8 cellular contexts compared by ENCODE assay signal in genomic region chr14:92783813-92784431, GRCh38. TPM values are rescaled to one million over a fixed set of nuclear protein-coding genes. Genes with fewer than 3 reads are reported as not detected.
DNase-seq lines count a peak whose midpoint lies in the region; ATAC-seq and TF ChIP-seq lines count a peak whose summit lies in the region.

No MANE protein-coding gene starts in this region.

- no peak overlapping the region for H3K4me3 Mint-ChIP-seq in naive B cell

- H3K27ac ChIP-seq in SU-DHL-6 (ENCODE audit: low read depth, low read length): no peak overlapping the region

- H2AFZ ChIP-seq in SU-DHL-6 (ENCODE audit: low read depth, low read length, severe bottlenecking): no peak overlapping the region

- no peaks in the 10 kb centered on the region for H4K20me1 ChIP-seq in SU-DHL-6 (ENCODE audit: low read depth, low read length)

- 0 out of 2 replicates have a peak, but pooled peaks cover 3% of the 10 kb centered on the region for H3K9me3 ChIP-seq in SU-DHL-6 (ENCODE audit: insufficient read depth, low read length)

- no peaks in the 10 kb centered on the region for H3K27me3 ChIP-seq in SU-DHL-6 (ENCODE audit: low read length)

- H3K4me2 ChIP-seq in SU-DHL-6 (ENCODE audit: low read depth, low read length, poor library complexity, severe bottlenecking): no peak overlapping the region

- H3K27ac Mint-ChIP-seq in naive B cell: peak overlapping the region in 4 of 6 donors; percentile 51 to 81 (median 62)

- no peaks in the 10 kb centered on the region for H3K9me2 ChIP-seq in SU-DHL-6 (replicated peaks; ENCODE audit: insufficient read depth, low read length)

- H3K9me3 Mint-ChIP-seq in naive B cell: peaks cover 0 to 5% (median 3%) of the 10 kb centered on the region in 7 donors

- H3K4me1 Mint-ChIP-seq in naive B cell: peaks cover 5 to 14% (median 6%) of the 10 kb centered on the region in 3 donors

- no peaks in the 10 kb centered on the region for H3K27me3 Mint-ChIP-seq in naive B cell

- no peaks in the 10 kb centered on the region for H3K36me3 Mint-ChIP-seq in naive B cell

- ATAC-seq in GM21737 (IDR thresholded peaks at IDR 0.05; ENCODE audit: unreplicated experiment): peak; percentile 54
- ATAC-seq in naive B cell (ENCODE audit: low read depth in 2 of 2): peak; percentile 86 to 91
- ATAC-seq in GM19023 (IDR thresholded peaks at IDR 0.05; ENCODE audit: unreplicated experiment): no peak

- DNase-seq in DMS53 treated with DMSO at 0.1 percent for 48 hours (lab: John Stamatoyannopoulos, UW; ENCODE audit: unreplicated experiment) (peak; percentile 54), NCI-H146 (lab: John Stamatoyannopoulos, UW) (peak; percentile 42), epithelial cell of esophagus (ENCODE audit: low read depth) (peak; percentile 66), naive B cell (peak; percentile 54)
- no peak for DNase-seq in stimulated activated CD4-positive, alpha-beta T cell treated with anti-CD3 and anti-CD28 coated beads, Interleukin-2, amount 100 ng/mL, for 24 hours

- no peak overlapping the region for H3K4me3 ChIP-seq in SU-DHL-6 (ENCODE audit: insufficient read depth, low read length, poor library complexity, severe bottlenecking)
- H3K4me3 ChIP-seq in epithelial cell of esophagus (ENCODE audit: low read length): no peak overlapping the region

- peak; percentile 25 for TF ChIP-seq CTCF in SU-DHL-6 (IDR thresholded peaks at IDR 0.05; ENCODE audit: insufficient read depth, low read length, poor library complexity, severe bottlenecking)
- TF ChIP-seq CTCF in epithelial cell of esophagus (IDR thresholded peaks at IDR 0.05; ENCODE audit: insufficient read depth, low read depth, low read length, missing control alignments): peak; percentile 54

- H3K36me3 ChIP-seq in SU-DHL-6 (ENCODE audit: low read length): no peaks in the 10 kb centered on the region

- H3F3A ChIP-seq in SU-DHL-6 (ENCODE audit: insufficient read depth): no peaks in the 10 kb centered on the region

- no peaks in the 10 kb centered on the region for H3K79me2 ChIP-seq in SU-DHL-6 (ENCODE audit: insufficient read depth, low read length)

- no peak overlapping the region for H3K9ac ChIP-seq in SU-DHL-6 (ENCODE audit: low read length)

RNA-seq across cellular contexts. Expression of gene GOLGA5, which starts 10.2 kb away (rescaled TPM):
- 10 to 100 TPM; 16.0 to 27.5 (median 21.2) TPM for polyA plus RNA-seq in naive B cell (ENCODE audit: low read depth in 6 of 6)

RNA-seq across cellular contexts. Expression of gene LGMN, which starts 35.5 kb away (rescaled TPM):
- 10 to 100 TPM in 4 of 6 donors, 1 to 10 TPM in 2; 9.1 to 22.1 (median 13.2) TPM for polyA plus RNA-seq in naive B cell (ENCODE audit: low read depth in 6 of 6)

Comparison
In these comparisons a context has a peak if more than half of its experiments do, and no peak if none do; other contexts are left out.
1. DNase-seq: peak in DMS53 treated with DMSO at 0.1 percent for 48 hours (single experiment), NCI-H146 (single experiment), epithelial cell of esophagus (single experiment) and naive B cell (single experiment); none in stimulated activated CD4-positive, alpha-beta T cell treated with anti-CD3 and anti-CD28 coated beads, Interleukin-2, amount 100 ng/mL, for 24 hours (0 of 2).